12 cellular contexts compared by ENCODE assay signal in genomic region chr1:64906447-64906846, GRCh38. TPM values are rescaled to one million over a fixed set of nuclear protein-coding genes. Genes with fewer than 3 reads are reported as not detected.
DNase-seq lines count a peak whose midpoint lies in the region; ATAC-seq, FAIRE-seq and TF ChIP-seq lines count a peak whose summit lies in the region.
"Had no signal": no experiment of that assay in that cellular context is flagged by ENCODE, and none has a peak within 500 bp of the region (broad histone marks: within the 10 kb centered on the region; RNA-seq: fewer than 3 reads in every experiment).

No MANE protein-coding gene starts in this region.

- ATAC-seq in IMR-90 (ENCODE audit: low read depth) (no peak; the same call in 1 of the 2 replicates), GM19328 (IDR thresholded peaks at IDR 0.05; ENCODE audit: unreplicated experiment) (no peak)
- no peak for ATAC-seq in central memory CD8-positive, alpha-beta T cell (replicated peaks; ENCODE audit: extremely low read depth, poor library complexity, severe bottlenecking)
- ATAC-seq: sciatic nerve had no signal

- peaks cover 17 to 63% of the 10 kb centered on the region in 2 experiments for H3K79me1 ChIP-seq in IMR-90 (ENCODE audit: low read depth in 1 of 2, low read length in 2 of 2)

- FAIRE-seq in kidney (lab: Jason Lieb, UNC) = no peak

- H3K23ac ChIP-seq in IMR-90 (ENCODE audit: low read depth, low read length) = no peak overlapping the region

- dilution Hi-C loops in IMR-90 (cut with HindIII; ENCODE audit: low sequenced_read_pairs, unreplicated experiment) = no loop called here

- no peaks in the 10 kb centered on the region for H3K27me3 ChIP-seq in IMR-90 (ENCODE audit: control insufficient read depth, insufficient read depth, low read length)

- peaks cover 91% of the 10 kb centered on the region for H3K4me1 Mint-ChIP-seq in central memory CD8-positive, alpha-beta T cell

- no peak overlapping the region for H2BK5ac ChIP-seq in IMR-90 (ENCODE audit: low read depth, low read length, poor library complexity, severe bottlenecking)

- intact Hi-C loops in IMR-90 (cut with micrococcal nuclease) (no loop called here), kidney (cut with DNase I) (no loop called here)

- H3K9me3 Mint-ChIP-seq in central memory CD8-positive, alpha-beta T cell = no peaks in the 10 kb centered on the region

- H2BK120ac ChIP-seq in IMR-90 (ENCODE audit: low read depth, low read length) = no peak overlapping the region

- no peaks in the 10 kb centered on the region for H3K27me3 Mint-ChIP-seq in central memory CD8-positive, alpha-beta T cell

- H3K9ac ChIP-seq in IMR-90 (ENCODE audit: low read depth, low read length) = no peak overlapping the region
- no peak overlapping the region for H3K9ac ChIP-seq in kidney (ENCODE audit: low read length in 2 of 2)

- H3K4ac ChIP-seq in IMR-90 (ENCODE audit: low read depth, low read length) = no peak overlapping the region

- H3K4me2 ChIP-seq in IMR-90 (ENCODE audit: low read depth, low read length) = no peak overlapping the region

- no TSS peak for BruUV-seq in IMR-90 (replicated peaks; lab: Mats Ljungman, UMichigan)

- H4K91ac ChIP-seq in IMR-90 (ENCODE audit: insufficient read depth, low read depth, low read length) = no peak overlapping the region

- H3K27ac ChIP-seq in IMR-90 (ENCODE audit: insufficient read depth, low read length) = no peak overlapping the region
- H3K27ac ChIP-seq in kidney (ENCODE audit: low read depth in 2 of 2, low read length in 2 of 2) = no peak overlapping the region

- WGBS in IMR-90 (ENCODE audit: extremely low coverage in 2 of 2, insufficient read length in 1 of 2), 2 experiments = 100% methylated on average over 2 of the region's 3 CpGs; no CpG with 5 or more reads in 1 of the 2 experiments

- in situ Hi-C loops in IMR-90 (cut with MboI; ENCODE audit: low sequenced_read_pairs) = no loop called here

- H2BK15ac ChIP-seq in IMR-90 (ENCODE audit: low read depth, low read length) = no peak overlapping the region

- POLR2A ChIA-PET in IMR-90 (lab: Charles Lee; ENCODE audit: unreplicated experiment) = no interaction called here

- peak overlapping the region; percentile 5 for H3K4me3 Mint-ChIP-seq in central memory CD8-positive, alpha-beta T cell

- no peak overlapping the region for H2AFZ ChIP-seq in IMR-90 (replicated peaks; ENCODE audit: low read length, poor library complexity)

- peak overlapping the region; percentile 32 for H3K27ac Mint-ChIP-seq in central memory CD8-positive, alpha-beta T cell (ENCODE audit: low read depth)

- no peak for TF ChIP-seq POLR2A in IMR-90 (IDR thresholded peaks at IDR 0.05; ENCODE audit: low read depth, low read length)

- peaks cover 3% of the 10 kb centered on the region for H3K4me1 ChIP-seq in IMR-90 (ENCODE audit: control insufficient read depth, insufficient read depth, low read length)
- H3K4me1 ChIP-seq in kidney (ENCODE audit: control insufficient read depth in 1 of 2, insufficient read depth in 1 of 2, low read depth in 1 of 2, low read length in 2 of 2) = peaks cover 2% of the 10 kb centered on the region in 2 donors

- no peak overlapping the region for H3K18ac ChIP-seq in IMR-90 (ENCODE audit: low read depth, low read length)

- H2BK20ac ChIP-seq in IMR-90 (ENCODE audit: low read depth, low read length) = no peak overlapping the region

- peak overlapping the region; percentile 23; the same call in 1 of the 2 replicates for H2AK5ac ChIP-seq in IMR-90 (ENCODE audit: low read depth, low read length)

- peaks cover 61% of the 10 kb centered on the region; the same call in 1 of the 2 replicates for H4K20me1 ChIP-seq in IMR-90 (ENCODE audit: insufficient read depth, low read length)

- H3K36me3 Mint-ChIP-seq in central memory CD8-positive, alpha-beta T cell (ENCODE audit: insufficient read depth) = peaks cover 17% of the 10 kb centered on the region

- H4K5ac ChIP-seq in IMR-90 (ENCODE audit: low read depth, low read length) = no peak overlapping the region

- no peak overlapping the region for H2AK9ac ChIP-seq in IMR-90 (replicated peaks; ENCODE audit: low read depth, low read length, poor library complexity)

- CTCF ChIA-PET in IMR-90 (lab: Yijun Ruan, JAX) = interaction anchor here (0.6 kb wide), 1 partner anchor 1126 kb away, joined by 3 read pairs; no protein-coding TSS in a partner anchor

- H3K9me3 ChIP-seq in IMR-90 (ENCODE audit: control insufficient read depth, insufficient read depth, low read length) (no peaks in the 10 kb centered on the region), kidney (ENCODE audit: control insufficient read depth in 1 of 2, low read length in 2 of 2) (no peaks in the 10 kb centered on the region)

- TF ChIP-seq CTCF in IMR-90 (conservative IDR thresholded peaks at IDR 0.05; ENCODE audit: low read depth, low read length) = no peak
- TF ChIP-seq CTCF in kidney (IDR thresholded peaks at IDR 0.05; ENCODE audit: borderline replicate concordance, extremely low read depth, insufficient read depth) = no peak

- DNase-seq in activated effector memory CD4-positive, alpha-beta T cell treated with anti-CD3 and anti-CD28 coated beads, Interleukin-2, amount 50 U/mL, for 16 hours = peak; percentile 68
- DNase-seq in activated effector memory CD4-positive, alpha-beta T cell treated with Interleukin-2 at 50 U/mL for 16 hours = no peak
- DNase-seq in IMR-90 (peak; percentile 31), kidney (no peak), DMS153 treated with DMSO at 0.1 percent for 48 hours (lab: John Stamatoyannopoulos, UW; ENCODE audit: unreplicated experiment) (no peak)
- no peak for DNase-seq in central memory CD8-positive, alpha-beta T cell (ENCODE audit: low spot score in 2 of 2)
- DNase-seq in stimulated activated CD4-positive, alpha-beta T cell treated with anti-CD3 and anti-CD28 coated beads, Interleukin-2, amount 100 ng/mL, for 24 hours = peak; percentile 15 to 60
- DNase-seq: AML-193, cerebellar nuclear complex, GDM1 had no signal

- no peak overlapping the region for H3K56ac ChIP-seq in IMR-90 (ENCODE audit: extremely low read depth, insufficient read depth, low read length)

- TF ChIP-seq RAD21 in IMR-90 (IDR thresholded peaks at IDR 0.05; ENCODE audit: low read length) = no peak

- no peaks in the 10 kb centered on the region for H3K36me3 ChIP-seq in IMR-90 (ENCODE audit: control insufficient read depth, insufficient read depth, low read length)
- no peaks in the 10 kb centered on the region for H3K36me3 ChIP-seq in kidney (ENCODE audit: control insufficient read depth in 1 of 2, insufficient read depth in 2 of 2, low read length in 2 of 2)

- no peak overlapping the region for H4K8ac ChIP-seq in IMR-90 (ENCODE audit: low read depth in 2 of 2, low read length in 2 of 2)

- H3K14ac ChIP-seq in IMR-90 (replicated peaks; ENCODE audit: low read depth, low read length) = no peak overlapping the region

- peaks cover 7% of the 10 kb centered on the region; the same call in 1 of the 2 replicates for H3K9me1 ChIP-seq in IMR-90 (ENCODE audit: insufficient read depth, low read length)

- H3K4me3 ChIP-seq in IMR-90 (ENCODE audit: insufficient read depth, low read depth, low read length) (no peak overlapping the region), kidney (ENCODE audit: low read length in 2 of 2) (no peak overlapping the region)

TF ChIP-seq in IMR-90, 13 proteins besides CTCF, POLR2A, EP300 and RAD21:
- TF ChIP-seq NFE2L2 (IDR thresholded peaks at IDR 0.05; ENCODE audit: low read depth, low read length) (no peak), FOS (IDR thresholded peaks at IDR 0.05; ENCODE audit: low read depth, low read length) (peak; percentile 33; the same call in 1 of the 2 replicates)
TF ChIP-seq in IMR-90: peak in this region for 1.

RNA-seq across cellular contexts. Expression of gene JAK1, which starts 59.9 kb away (rescaled TPM):
- total RNA-seq in IMR-90 (2012; rRNA removed) (101 and 103 TPM in 2 replicates), kidney (173 TPM)
- polyA plus RNA-seq in IMR-90 (2012; rRNA removed) (61.6 and 76.9 TPM in 2 replicates), kidney (ENCODE audit: insufficient read depth, low read depth, low replicate concordance) (33.6 TPM)
- 27.1 and 56.2 TPM in 2 replicates for polyA plus RNA-seq in IMR-90 (2012; cell fraction: cytosol; rRNA removed)
- polyA plus RNA-seq in IMR-90 (2012; cell fraction: nucleus; rRNA removed; ENCODE audit: low replicate concordance) = 24.6 and 68.2 TPM in 2 replicates

Comparison
In these comparisons a context has a peak if more than half of its experiments do, and no peak if none do; other contexts are left out.
1. DNase-seq: peak in activated effector memory CD4-positive, alpha-beta T cell treated with anti-CD3 and anti-CD28 coated beads, Interleukin-2, amount 50 U/mL, for 16 hours (single experiment), IMR-90 (single experiment) and stimulated activated CD4-positive, alpha-beta T cell treated with anti-CD3 and anti-CD28 coated beads, Interleukin-2, amount 100 ng/mL, for 24 hours (2 of 2); none in activated effector memory CD4-positive, alpha-beta T cell treated with Interleukin-2 at 50 U/mL for 16 hours (single experiment), central memory CD8-positive, alpha-beta T cell (0 of 2), kidney (single experiment) and DMS153 treated with DMSO at 0.1 percent for 48 hours (single experiment).